1 cellular context compared by ENCODE assay signal in the genomic region with DNA sequence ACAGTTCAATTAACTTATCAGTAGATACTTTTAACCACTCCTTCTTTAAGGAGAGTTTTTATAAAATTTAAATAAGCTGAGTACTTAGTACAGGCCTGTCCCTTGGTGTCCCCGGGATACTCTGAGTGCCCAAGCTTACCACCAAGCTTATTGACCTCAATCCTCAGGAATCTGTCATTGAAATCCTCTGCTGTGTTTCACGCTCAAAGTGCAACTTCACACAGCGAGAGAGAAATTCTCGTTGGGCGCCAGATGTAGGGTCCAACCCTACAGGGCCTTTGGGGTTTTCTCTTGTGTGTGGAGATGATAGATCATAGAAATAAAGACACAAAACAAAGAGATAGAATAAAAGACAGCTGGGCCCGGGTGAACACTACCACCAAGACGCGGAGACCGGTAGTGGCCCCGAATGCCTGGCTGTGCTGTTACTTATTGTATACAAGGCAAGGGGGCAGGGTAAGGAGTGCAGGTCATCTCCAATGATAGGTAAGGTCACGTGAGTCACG.
TF ChIP-seq lines count a peak whose summit lies in the region.

No MANE protein-coding gene starts in this region.

TF ChIP-seq in SK-N-SH, 30 proteins besides CTCF, POLR2A, EP300 and RAD21 (continued from another document):
- TF ChIP-seq IRF3 (IDR thresholded peaks at IDR 0.05; ENCODE audit: low read depth, low read length) (no peak), NRF1 (IDR thresholded peaks at IDR 0.05; ENCODE audit: low read depth, low read length) (no peak), GATA2 (CRISPR knock-in tag; IDR thresholded peaks at IDR 0.05) (no peak), CHD2 (IDR thresholded peaks at IDR 0.05; ENCODE audit: low read length, partially characterized antibody) (no peak), PBX3 (IDR thresholded peaks at IDR 0.05) (no peak), REST (IDR thresholded peaks at IDR 0.05; ENCODE audit: low read depth, low read length) (no peak), RCOR1 (IDR thresholded peaks at IDR 0.05; ENCODE audit: low read length) (no peak)
- TF ChIP-seq, protein P1, sequence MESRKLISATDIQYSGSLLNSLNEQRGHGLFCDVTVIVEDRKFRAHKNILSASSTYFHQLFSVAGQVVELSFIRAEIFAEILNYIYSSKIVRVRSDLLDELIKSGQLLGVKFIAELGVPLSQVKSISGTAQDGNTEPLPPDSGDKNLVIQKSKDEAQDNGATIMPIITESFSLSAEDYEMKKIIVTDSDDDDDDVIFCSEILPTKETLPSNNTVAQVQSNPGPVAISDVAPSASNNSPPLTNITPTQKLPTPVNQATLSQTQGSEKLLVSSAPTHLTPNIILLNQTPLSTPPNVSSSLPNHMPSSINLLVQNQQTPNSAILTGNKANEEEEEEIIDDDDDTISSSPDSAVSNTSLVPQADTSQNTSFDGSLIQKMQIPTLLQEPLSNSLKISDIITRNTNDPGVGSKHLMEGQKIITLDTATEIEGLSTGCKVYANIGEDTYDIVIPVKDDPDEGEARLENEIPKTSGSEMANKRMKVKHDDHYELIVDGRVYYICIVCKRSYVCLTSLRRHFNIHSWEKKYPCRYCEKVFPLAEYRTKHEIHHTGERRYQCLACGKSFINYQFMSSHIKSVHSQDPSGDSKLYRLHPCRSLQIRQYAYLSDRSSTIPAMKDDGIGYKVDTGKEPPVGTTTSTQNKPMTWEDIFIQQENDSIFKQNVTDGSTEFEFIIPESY (IDR thresholded peaks at IDR 0.05; ENCODE audit: borderline replicate concordance, low read depth) = no peak
